ENCODE assay signal across 19 cellular contexts in the genomic region with DNA sequence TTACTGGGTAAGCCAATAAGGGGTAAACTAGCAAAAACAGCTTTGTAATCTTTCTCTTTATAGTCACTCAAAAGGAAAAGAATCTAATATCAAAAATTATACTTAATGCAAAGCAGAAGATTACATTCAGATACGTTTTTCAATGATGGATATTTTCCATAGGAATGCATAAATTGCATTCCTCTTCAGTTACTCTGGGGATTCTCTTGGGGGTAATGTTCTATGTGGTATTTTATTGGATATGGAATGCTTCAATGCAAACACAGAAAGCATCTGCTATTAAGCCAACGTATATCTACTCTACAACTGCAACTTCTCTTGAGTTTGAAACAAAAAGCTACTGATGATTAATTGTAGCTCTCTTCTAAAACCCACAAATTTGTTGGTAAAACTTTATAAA.
"Had no signal": no experiment of that assay in that cellular context is flagged by ENCODE, and none has a peak within 500 bp of the region (broad histone marks: within the 10 kb centered on the region; RNA-seq: fewer than 3 reads in every experiment).

No MANE protein-coding gene starts in this region.

- H3K36me3 Mint-ChIP-seq: stimulated activated effector memory CD8-positive, alpha-beta T cell treated with anti-CD3 and anti-CD28 coated beads, Interleukin-12 subunit alpha, Interleukin-12 subunit beta, amount 100 ng/mL, for 72 hours; type B pancreatic cell had no signal

- H3K36me3 ChIP-seq: heart left ventricle, suprapubic skin, thyroid gland had no signal

- ATAC-seq: heart left ventricle; left colon; left ventricle myocardium superior; naive thymus-derived CD4-positive, alpha-beta T cell; sciatic nerve; stimulated activated effector memory CD8-positive, alpha-beta T cell treated with anti-CD3 and anti-CD28 coated beads, Interleukin-12 subunit alpha, Interleukin-12 subunit beta, amount 100 ng/mL, for 72 hours; stimulated activated naive CD8-positive, alpha-beta T cell treated with anti-CD3 and anti-CD28 coated beads, Interleukin-15, Interleukin-2, amounts not matched to agents 100 U/mL and 50 U/mL, for 24 hours had no signal

- H3K4me1 ChIP-seq: suprapubic skin, thyroid gland had no signal

- H3K27me3 Mint-ChIP-seq: type B pancreatic cell had no signal

- H3K27me3 ChIP-seq: heart left ventricle, suprapubic skin, thyroid gland had no signal

- H3K4me3 ChIP-seq: coronary artery, heart left ventricle, lung, suprapubic skin, thyroid gland had no signal

- H3K27ac ChIP-seq: coronary artery, heart left ventricle, suprapubic skin, thyroid gland had no signal

- DNase-seq: effector CD8-positive, alpha-beta T cell; heart left ventricle; hippocampal formation; left colon; left ventricle myocardium superior; mesendoderm; naive thymus-derived CD4-positive, alpha-beta T cell; nephron progenitor cell; posterior cingulate gyrus; small intestine; stimulated activated CD4-positive, alpha-beta T cell treated with anti-CD3 and anti-CD28 coated beads, Interleukin-2, amount 100 ng/mL, for 48 hours; stimulated activated naive CD8-positive, alpha-beta T cell treated with anti-CD3 and anti-CD28 coated beads, Interleukin-15, Interleukin-2, amounts not matched to agents 100 U/mL and 50 U/mL, for 24 hours; thyroid gland had no signal

- H3K27ac Mint-ChIP-seq: naive thymus-derived CD4-positive, alpha-beta T cell; nephron progenitor cell; stimulated activated effector memory CD8-positive, alpha-beta T cell treated with anti-CD3 and anti-CD28 coated beads, Interleukin-12 subunit alpha, Interleukin-12 subunit beta, amount 100 ng/mL, for 72 hours; type B pancreatic cell had no signal

- H3K4me3 Mint-ChIP-seq: naive thymus-derived CD4-positive, alpha-beta T cell; nephron progenitor cell; stimulated activated effector memory CD8-positive, alpha-beta T cell treated with anti-CD3 and anti-CD28 coated beads, Interleukin-12 subunit alpha, Interleukin-12 subunit beta, amount 100 ng/mL, for 72 hours; type B pancreatic cell had no signal

- H3K4me1 Mint-ChIP-seq: naive thymus-derived CD4-positive, alpha-beta T cell; nephron progenitor cell; stimulated activated effector memory CD8-positive, alpha-beta T cell treated with anti-CD3 and anti-CD28 coated beads, Interleukin-12 subunit alpha, Interleukin-12 subunit beta, amount 100 ng/mL, for 72 hours had no signal

- H3K9me3 Mint-ChIP-seq: nephron progenitor cell; stimulated activated effector memory CD8-positive, alpha-beta T cell treated with anti-CD3 and anti-CD28 coated beads, Interleukin-12 subunit alpha, Interleukin-12 subunit beta, amount 100 ng/mL, for 72 hours; type B pancreatic cell had no signal

- H3K9me3 ChIP-seq: heart left ventricle, suprapubic skin, thyroid gland had no signal
